9 cellular contexts compared by ENCODE assay signal in genomic region chr2:105116348-105116747, GRCh38.
"Had no signal": no experiment of that assay in that cellular context is flagged by ENCODE, and none has a peak within 500 bp of the region (broad histone marks: within the 10 kb centered on the region; RNA-seq: fewer than 3 reads in every experiment).

No MANE protein-coding gene starts in this region.

- H3K4me3 Mint-ChIP-seq: H9 had no signal

- H3K4me3 ChIP-seq: GM23248, K562 had no signal

- DNase-seq: GM23248, H9, HCEC 1CT, IMR-90, KG1 had no signal

- H3K9ac ChIP-seq: GM23248 had no signal

- ATAC-seq: K562 had no signal

- H3K27ac ChIP-seq: GM23248, HL-60 had no signal

- FAIRE-seq: H1, H54, K562 had no signal

- H2AFZ ChIP-seq: GM23248 had no signal

- H3K27ac Mint-ChIP-seq: H9 had no signal
